ENCODE assay signal across 20 cellular contexts in genomic region chr11:27120211-27120610, GRCh38.
DNase-seq lines count a peak whose midpoint lies in the region; ATAC-seq, FAIRE-seq and TF ChIP-seq lines count a peak whose summit lies in the region.
"Had no signal": no experiment of that assay in that cellular context is flagged by ENCODE, and none has a peak within 500 bp of the region (broad histone marks: within the 10 kb centered on the region; RNA-seq: fewer than 3 reads in every experiment).

No MANE protein-coding gene starts in this region.

- H3K4me3 ChIP-seq in fibroblast of the aortic adventitia (ENCODE audit: low read depth, low read length) = no peak overlapping the region
- H3K4me3 ChIP-seq: BLaER1 treated with 17β-estradiol and CSF1 and Interleukin-3, amounts not matched to agents 10 nM and 100 nM; SJCRH30 had no signal

- H3K27me3 Mint-ChIP-seq in WTC11 (ENCODE audit: low read depth) = no peaks in the 10 kb centered on the region
- H3K27me3 Mint-ChIP-seq: IgD-negative memory B cell had no signal

- TF ChIP-seq CTCF in WTC11 (IDR thresholded peaks at IDR 0.05) (no peak), fibroblast of the aortic adventitia (IDR thresholded peaks at IDR 0.05; ENCODE audit: insufficient read depth, low read length) (no peak)

- peak; percentile 17 for DNase-seq in GM04504 (ENCODE audit: low read depth)
- no peak for DNase-seq in WTC11 (ENCODE audit: low spot score)
- peak; percentile 40 for DNase-seq in fibroblast of the aortic adventitia (ENCODE audit: low read depth)
- DNase-seq in stromal cell of bone marrow (ENCODE audit: low read depth) = peak; percentile 74
- DNase-seq in frontal cortex (ENCODE audit: low spot score in 2 of 2) = no peak
- no peak for DNase-seq in GOT3 (lab: John Stamatoyannopoulos, UW)
- DNase-seq: GF-D8; H7; MV-4-11; NCI-H1417 treated with DMSO at 0.1 percent for 48 hours; NCI-H1930; NCI-H2171 treated with DMSO at 0.1 percent for 48 hours; NCI-H446 treated with DMSO at 0.1 percent for 48 hours; NK-92 treated with Interleukin-12 subunit alpha and Interleukin-12 subunit beta, amount 100 ng/mL, for 24 hours; RPMI8226; SJCRH30 had no signal

- no peaks in the 10 kb centered on the region for H3K9me3 Mint-ChIP-seq in WTC11

- H3K36me3 Mint-ChIP-seq in WTC11 = no peaks in the 10 kb centered on the region
- H3K36me3 Mint-ChIP-seq: IgD-negative memory B cell had no signal

- no peak overlapping the region for H3K4me3 Mint-ChIP-seq in WTC11
- H3K4me3 Mint-ChIP-seq: IgD-negative memory B cell had no signal

- peaks cover 17% of the 10 kb centered on the region for H3K4me1 Mint-ChIP-seq in WTC11
- H3K4me1 Mint-ChIP-seq: IgD-negative memory B cell had no signal

- no peak for FAIRE-seq in frontal cortex (lab: Jason Lieb, UNC)
- FAIRE-seq: HTR-8/SVneo had no signal

- ATAC-seq in WTC11 (no peak), HG03521 (IDR thresholded peaks at IDR 0.05; ENCODE audit: unreplicated experiment) (no peak)

- CTCF ChIA-PET in WTC11 (lab: Charles Lee) = no interaction called here

- POLR2A ChIA-PET in WTC11 (lab: Charles Lee) = no interaction called here

- no peak overlapping the region for H3K27ac Mint-ChIP-seq in WTC11
- H3K27ac Mint-ChIP-seq: IgD-negative memory B cell had no signal

TF ChIP-seq in WTC11, 78 proteins besides CTCF, POLR2A, EP300 and RAD21:
- TF ChIP-seq HMGA2 (CRISPR knock-in tag; IDR thresholded peaks at IDR 0.05) = 0 out of 2 replicates have a peak, but pooled peaks have one; percentile 18
- TF ChIP-seq PRRX2 (CRISPR knock-in tag; IDR thresholded peaks at IDR 0.05) = no peak

Comparison
In these comparisons a context has a peak if more than half of its experiments do, and no peak if none do; other contexts are left out.
1. DNase-seq: peak in GM04504 (single experiment), fibroblast of the aortic adventitia (single experiment) and stromal cell of bone marrow (single experiment); none in WTC11 (single experiment), frontal cortex (0 of 2) and GOT3 (single experiment).